ENCODE assay signal across 8 cellular contexts in genomic region chr1:21509351-21510112, GRCh38. TPM values are rescaled to one million over a fixed set of nuclear protein-coding genes. Genes with fewer than 3 reads are reported as not detected.
A peak's percentile ranks its signal among the peaks of the same experiment; 100 is the strongest.
DNase-seq lines count a peak whose midpoint lies in the region; ATAC-seq and TF ChIP-seq lines count a peak whose summit lies in the region.

ALPL (plus strand) TSS chr1:21509423; CDS start chr1:21554082, 44,659 bp downstream.

- no peaks in the 10 kb centered on the region for H3K9me3 ChIP-seq in Caco-2
- no peaks in the 10 kb centered on the region for H3K9me3 ChIP-seq in heart right ventricle

- intact Hi-C loops in Caco-2 (cut with micrococcal nuclease; ENCODE audit: unreplicated experiment): loop anchor here (2.0 kb wide), 2 partner anchors 25 to 65 kb away; no protein-coding TSS in a partner anchor
- intact Hi-C loops in heart right ventricle (cut with DNase I): loop anchor here (1.0 to 10.0 kb wide), 11 partner anchors 63 to 149 kb away; no protein-coding TSS in a partner anchor

- H3K36me3 Mint-ChIP-seq in Caco-2 (ENCODE audit: insufficient read depth, unreplicated experiment): no peaks in the 10 kb centered on the region
- no peaks in the 10 kb centered on the region for H3K36me3 Mint-ChIP-seq in osteocyte (ENCODE audit: unreplicated experiment)

- no peaks in the 10 kb centered on the region for H3K9me3 Mint-ChIP-seq in Caco-2 (ENCODE audit: unreplicated experiment)
- H3K9me3 Mint-ChIP-seq in osteocyte (ENCODE audit: unreplicated experiment): no peaks in the 10 kb centered on the region

- peak in 4 of 8 donors; percentile 4 to 20 (median 12) for ATAC-seq in heart right ventricle
- no peak for ATAC-seq in GM18517 (IDR thresholded peaks at IDR 0.05; ENCODE audit: unreplicated experiment)

- H3K4me3 ChIP-seq in Caco-2 (ENCODE audit: low read depth, low read length) (peak within 1 kb of the TSS; percentile 25), WI38 (ENCODE audit: low read depth, low read length) (peak within 1 kb of the TSS; percentile 35), heart right ventricle (peak within 1 kb of the TSS in 9 of 10 donors; percentile 29 to 60 (median 52))

- TF ChIP-seq CTCF in Caco-2 (IDR thresholded peaks at IDR 0.05; ENCODE audit: insufficient read depth in 1 of 2, low read depth in 1 of 2, low read length in 1 of 2, severe bottlenecking in 1 of 2, unreplicated experiment in 1 of 2) (no peak), WI38 (IDR thresholded peaks at IDR 0.05; ENCODE audit: low read depth, low read length) (no peak), heart right ventricle (IDR thresholded peaks at IDR 0.05) (peak in 2 of 9 donors; percentile 2 to 36), osteocyte (IDR thresholded peaks at IDR 0.05) (no peak)

- no peak for DNase-seq in Caco-2
- DNase-seq in heart right ventricle: peak in 1 of 2 donors; percentile 25
- no peak for DNase-seq in osteocyte (ENCODE audit: extremely low spot score, unreplicated experiment)
- no peak for DNase-seq in NCI-H524 treated with DMSO at 0.1 percent for 48 hours (lab: John Stamatoyannopoulos, UW)
- no peak for DNase-seq in NCI-H82 treated with DMSO at 0.1 percent for 48 hours (lab: John Stamatoyannopoulos, UW; ENCODE audit: unreplicated experiment)
- no peak for DNase-seq in LoVo (ENCODE audit: low spot score)

- H3K4me1 Mint-ChIP-seq in Caco-2 (ENCODE audit: low read depth, unreplicated experiment): peaks cover 7% of the 10 kb centered on the region
- peaks cover 36% of the 10 kb centered on the region for H3K4me1 Mint-ChIP-seq in osteocyte (ENCODE audit: unreplicated experiment)

- H3K4me3 Mint-ChIP-seq in Caco-2 (ENCODE audit: unreplicated experiment): peak within 1 kb of the TSS; percentile 63
- H3K4me3 Mint-ChIP-seq in osteocyte (ENCODE audit: unreplicated experiment): peak within 1 kb of the TSS; percentile 77

- POLR2A ChIA-PET in Caco-2 (lab: Charles Lee): no interaction called here

- H3K27me3 Mint-ChIP-seq in Caco-2 (ENCODE audit: insufficient read depth, unreplicated experiment) (no peaks in the 10 kb centered on the region), osteocyte (ENCODE audit: unreplicated experiment) (no peaks in the 10 kb centered on the region)

- peaks cover 5% of the 10 kb centered on the region; the same call in 1 of the 2 replicates for H3K4me1 ChIP-seq in Caco-2
- peaks cover 10 to 43% (median 23%) of the 10 kb centered on the region in 9 donors for H3K4me1 ChIP-seq in heart right ventricle

- CTCF ChIA-PET in Caco-2 (lab: Charles Lee): interaction anchor here (1.0 kb wide), 2 partner anchors 26 to 139 kb away, joined by 3 to 4 read pairs; no protein-coding TSS in a partner anchor

- no peaks in the 10 kb centered on the region for H3K36me3 ChIP-seq in Caco-2 (ENCODE audit: control insufficient read depth, insufficient read depth, low read length)
- H3K36me3 ChIP-seq in heart right ventricle: no peaks in the 10 kb centered on the region

- BruUV-seq in Caco-2 (replicated peaks; lab: Mats Ljungman, UMichigan): no TSS peak

- H3K27ac Mint-ChIP-seq in Caco-2 (ENCODE audit: unreplicated experiment): peak within 1 kb of the TSS; percentile 22
- H3K27ac Mint-ChIP-seq in osteocyte (ENCODE audit: unreplicated experiment): peak within 1 kb of the TSS; percentile 54

- H3K27me3 ChIP-seq in Caco-2 (replicated peaks; ENCODE audit: control insufficient read depth, insufficient read depth, low read length): no peaks in the 10 kb centered on the region
- H3K27me3 ChIP-seq in heart right ventricle: peaks cover 0 to 49% (median 20%) of the 10 kb centered on the region in 7 donors

- 7% methylated on average over 66 to 67 of the region's 67 CpGs for WGBS in heart right ventricle, 2 donors

- H3K27ac ChIP-seq in heart right ventricle: peak within 1 kb of the TSS in 7 of 10 donors; percentile 14 to 70 (median 57)

RNA-seq across cellular contexts. Expression of gene ALPL, which starts in this region (rescaled TPM):
- 0.21 and 0.79 TPM in 2 replicates for total RNA-seq in Caco-2 (2022)
- total RNA-seq in heart right ventricle: 10 to 100 TPM in 5 of 10 donors, 1 to 10 TPM in 5; 7.1 to 19.2 (median 9.3) TPM
- polyA plus RNA-seq in heart right ventricle: 10 to 100 TPM in 1 of 2 donors, 1 to 10 TPM in 1; 7.9 to 21.1 TPM
- 41.6 and 43.4 TPM in 2 replicates for total RNA-seq in osteocyte
